Comparison of ENCODE assay signal across 22 cellular contexts in genomic region chr2:190684941-190685340, GRCh38.
"Had no signal": no experiment of that assay in that cellular context is flagged by ENCODE, and none has a peak within 500 bp of the region (broad histone marks: within the 10 kb centered on the region; RNA-seq: fewer than 3 reads in every experiment).

No MANE protein-coding gene starts in this region.

- ATAC-seq: left colon; left lung; lower lobe of right lung; natural killer cell; right lobe of liver; stimulated activated memory B cell treated with anti-CD40 and anti-IgM and Interleukin-4, amounts not matched to agents 10 μg/mL and 1 μg/mL and 100 μg/mL, for 72 hours; stimulated activated naive CD8-positive, alpha-beta T cell treated with anti-CD3 and anti-CD28 coated beads, Interleukin-15, amount 100 ng/mL, for 72 hours had no signal

- DNase-seq: kidney; left colon; left lung; lower lobe of right lung; mammary epithelial cell; mesenchymal stem cell; naive B cell; natural killer cell; nephron progenitor cell; ovary; right lobe of liver; stimulated activated CD4-positive, alpha-beta T cell treated with anti-CD3 and anti-CD28 coated beads, Interleukin-1b, Interleukin-23, amount 100 ng/mL, for 48 hours; stimulated activated CD4-positive, alpha-beta T cell treated with anti-CD3 and anti-CD28 coated beads, Interleukin-2, amount 100 ng/mL, for 48 hours; stimulated activated CD4-positive, alpha-beta T cell treated with anti-CD3 and anti-CD28 coated beads, Interleukin-4, amount 100 ng/mL, for 4 hours; stimulated activated CD8-positive, alpha-beta memory T cell treated with anti-CD3 and anti-CD28 coated beads, Interleukin-4, amount 100 ng/mL, for 48 hours; stimulated activated naive CD4-positive, alpha-beta T cell treated with Interleukin-2 at 50 U/mL for 16 hours; stimulated activated naive CD8-positive, alpha-beta T cell treated with anti-CD3 and anti-CD28 coated beads, Interleukin-15, amount 100 ng/mL, for 72 hours; testis; thyroid gland; transverse colon; upper lobe of left lung had no signal
